In the genomic region with DNA sequence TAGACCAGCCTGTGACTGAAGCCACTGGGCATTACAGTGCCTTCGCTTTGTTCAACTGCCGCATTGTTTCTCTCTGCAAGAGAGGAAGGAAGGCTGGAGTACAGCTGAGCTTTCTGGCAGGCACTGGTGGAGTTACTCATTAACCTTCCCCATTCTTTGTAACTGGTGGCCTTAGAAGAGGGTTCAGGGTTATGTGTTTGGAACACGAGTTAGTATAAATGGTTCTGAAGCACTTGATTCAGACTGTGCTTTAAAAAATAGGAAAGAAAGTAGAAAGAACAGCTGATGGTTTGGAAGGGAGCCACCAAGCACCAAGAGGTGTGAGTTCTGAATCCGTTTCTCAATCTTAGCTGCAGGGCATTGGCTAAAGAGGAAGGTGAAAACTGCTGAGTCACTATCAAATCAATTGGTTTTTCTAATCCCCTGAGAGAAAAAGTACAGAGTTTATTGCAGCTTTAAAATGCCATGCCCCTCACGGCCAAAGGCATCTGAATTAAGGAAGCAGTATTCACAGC, we compare ENCODE assay signal across 8 cellular contexts. TPM values are rescaled to one million over a fixed set of nuclear protein-coding genes. Genes with fewer than 3 reads are reported as not detected.
DNase-seq lines count a peak whose midpoint lies in the region; ATAC-seq, FAIRE-seq and TF ChIP-seq lines count a peak whose summit lies in the region.

No MANE protein-coding gene starts in this region.

- CTCF ChIA-PET in GM12878 (lab: Yijun Ruan, JAX): interaction anchor here (0.6 to 1.7 kb wide), 12 partner anchors 10 to 532 kb away, joined by 3 to 16 read pairs (median 3); no protein-coding TSS in a partner anchor

- intact Hi-C loops in GM12878 (cut with micrococcal nuclease; ENCODE audit: unreplicated experiment): no loop called here

- H3K4me3 ChIP-seq in GM08714 (ENCODE audit: low read length): peak overlapping the region; percentile 59; the same call in 1 of the 2 replicates
- no peak overlapping the region for H3K4me3 ChIP-seq in HFF-Myc (replicated peaks; ENCODE audit: low read depth, low read length)
- H3K4me3 ChIP-seq in MM.1S (ENCODE audit: low read length): no peak overlapping the region
- no peak overlapping the region for H3K4me3 ChIP-seq in GM12878
- H3K4me3 ChIP-seq in iPS-18a (ENCODE audit: low read length): peak overlapping the region; percentile 11
- H3K4me3 ChIP-seq in small intestine (ENCODE audit: low read depth in 1 of 2, low read length in 2 of 2): peak overlapping the region in 1 of 2 donors; percentile 21

- POLR2A ChIA-PET in GM12878 (lab: Charles Lee): interaction anchor here (0.8 to 1.7 kb wide), 5 partner anchors 10 to 82 kb away, joined by 3 to 10 read pairs (median 5); partner anchors contain the start of gene NDUFB4

- 44% methylated on average over 5 of the region's 5 CpGs for WGBS in GM12878 (ENCODE audit: insufficient coverage, insufficient replicate concordance, low lambda C conversion rate, missing lambda C conversion rate)
- WGBS in small intestine, 3 donors: 4 to 18% (median 9%) methylated on average over 5 of the region's 5 CpGs

- H2AFZ ChIP-seq in MM.1S (ENCODE audit: low read length) (0 out of 2 replicates have a peak overlapping the region, but pooled peaks have one; percentile 4), GM12878 (ENCODE audit: control insufficient read depth, low read depth, low read length) (peak overlapping the region; percentile 47)

- TF ChIP-seq EP300 in GM12878 (IDR thresholded peaks at IDR 0.05; ENCODE audit: borderline replicate concordance in 1 of 2, control insufficient read depth in 1 of 2, low read depth in 2 of 2, low read length in 2 of 2): no peak

- peak; percentile 92 for ATAC-seq in GM12878

- no peak for FAIRE-seq in GM12878 (lab: Jason Lieb, UNC)
- FAIRE-seq in small intestine (lab: Jason Lieb, UNC): no peak

- H3K27me3 ChIP-seq in MM.1S (replicated peaks; ENCODE audit: insufficient read depth, low read length) (no peaks in the 10 kb centered on the region), GM12878 (replicated peaks in 1 of 2; ENCODE audit: control insufficient read depth in 2 of 2, insufficient read depth in 2 of 2, low read length in 1 of 2) (no peaks in the 10 kb centered on the region), iPS-18a (ENCODE audit: control insufficient read depth, insufficient read depth, low read length) (no peaks in the 10 kb centered on the region), small intestine (ENCODE audit: control insufficient read depth in 2 of 2, insufficient read depth in 2 of 2, low read length in 2 of 2) (no peaks in the 10 kb centered on the region)

- H3K4me2 ChIP-seq in MM.1S (ENCODE audit: low read depth, low read length): peak overlapping the region; percentile 24
- H3K4me2 ChIP-seq in GM12878 (ENCODE audit: control insufficient read depth, insufficient read depth): peak overlapping the region; percentile 61

- H3K9ac ChIP-seq in MM.1S (ENCODE audit: low read length) (no peak overlapping the region), GM12878 (ENCODE audit: control insufficient read depth, insufficient read depth, low read length) (peak overlapping the region; percentile 38; the same call in 1 of the 2 replicates), iPS-18a (ENCODE audit: low read length) (peak overlapping the region; percentile 64)

- H3K4me1 ChIP-seq in MM.1S (ENCODE audit: low read length): peaks cover 7% of the 10 kb centered on the region; the same call in 1 of the 2 replicates
- H3K4me1 ChIP-seq in GM12878 (ENCODE audit: control insufficient read depth, insufficient read depth, low read length): peaks cover 12% of the 10 kb centered on the region; the same call in 1 of the 2 replicates
- peaks cover 61% of the 10 kb centered on the region for H3K4me1 ChIP-seq in iPS-18a (ENCODE audit: control insufficient read depth, low read depth, low read length)
- H3K4me1 ChIP-seq in small intestine (ENCODE audit: control insufficient read depth in 2 of 2, insufficient read depth in 1 of 2, low read depth in 1 of 2, low read length in 1 of 2): peaks cover 2 to 5% of the 10 kb centered on the region in 2 donors

- no peaks in the 10 kb centered on the region for H3K9me3 ChIP-seq in MM.1S (replicated peaks; ENCODE audit: insufficient read depth, low read length)
- peaks cover 2% of the 10 kb centered on the region; the same call in 1 of the 3 replicates for H3K9me3 ChIP-seq in GM12878 (replicated peaks; ENCODE audit: control insufficient read depth, insufficient read depth, low read length)
- no peaks in the 10 kb centered on the region for H3K9me3 ChIP-seq in iPS-18a (ENCODE audit: control insufficient read depth, low read depth, low read length)
- H3K9me3 ChIP-seq in small intestine (ENCODE audit: control insufficient read depth, low read depth): no peaks in the 10 kb centered on the region

- no peaks in the 10 kb centered on the region for H3F3A ChIP-seq in MM.1S (ENCODE audit: insufficient read depth, low read length)

- no TSS peak for BruUV-seq in GM12878 (replicated peaks; lab: Mats Ljungman, UMichigan)

- RAD21 ChIA-PET in GM12878 (lab: Charles Lee; ENCODE audit: unreplicated experiment): interaction anchor here (0.7 to 1.8 kb wide), 10 partner anchors 9 to 117 kb away, joined by 3 to 18 read pairs (median 5); partner anchors contain the start of genes GTF2E1, NDUFB4 and RABL3

- no peak for TF ChIP-seq CTCF in HFF-Myc (IDR thresholded peaks at IDR 0.05; ENCODE audit: low read depth, low read length, missing control alignments)
- no peak for TF ChIP-seq CTCF in MM.1S (IDR thresholded peaks at IDR 0.05; ENCODE audit: low read length)
- TF ChIP-seq CTCF in GM12878 (IDR thresholded peaks at IDR 0.05 in 2 of 3, conservative IDR thresholded peaks at IDR 0.05 in 1 of 3; ENCODE audit: control insufficient read depth in 2 of 3, extremely low read depth in 1 of 3, insufficient read depth in 1 of 3, low read depth in 3 of 3, low read length in 3 of 3): no peak

- no peak for TF ChIP-seq RAD21 in GM12878 (IDR thresholded peaks at IDR 0.05; ENCODE audit: insufficient read depth, low read depth, low read length)

- TF ChIP-seq POLR2A in GM12878 (IDR thresholded peaks at IDR 0.05; ENCODE audit: low read depth, low read length): no peak

- H3K9me2 ChIP-seq in MM.1S (replicated peaks; ENCODE audit: insufficient read depth, low read length): no peaks in the 10 kb centered on the region

- H4K20me1 ChIP-seq in MM.1S (ENCODE audit: insufficient read depth, low read length) (no peaks in the 10 kb centered on the region), GM12878 (ENCODE audit: control insufficient read depth, insufficient read depth) (no peaks in the 10 kb centered on the region)

- H3K79me2 ChIP-seq in MM.1S (ENCODE audit: low read length): no peaks in the 10 kb centered on the region
- H3K79me2 ChIP-seq in GM12878 (ENCODE audit: control insufficient read depth, insufficient read depth, low read length): no peaks in the 10 kb centered on the region

- DNase-seq in HFF-Myc (ENCODE audit: extremely low read depth, low read depth): peak; percentile 16
- no peak for DNase-seq in MM.1S
- peak; percentile 35 for DNase-seq in GM12878 (ENCODE audit: low read depth, low spot score)
- DNase-seq in small intestine: peak; percentile 90
- no peak for DNase-seq in NCI-H2029 (lab: John Stamatoyannopoulos, UW)
- DNase-seq in stimulated activated naive CD4-positive, alpha-beta T cell (lab: John Stamatoyannopoulos, UW): no peak

- SMC1A ChIA-PET in GM12878 (lab: Charles Lee; ENCODE audit: uncharacterized antibody, unreplicated experiment): interaction anchor here (0.8 to 1.9 kb wide), 22 partner anchors 10 to 117 kb away, joined by 3 to 23 read pairs (median 4); partner anchors contain the start of genes GTF2E1, NDUFB4 and RABL3

- H3K27ac ChIP-seq in MM.1S (ENCODE audit: low read length): no peak overlapping the region
- H3K27ac ChIP-seq in GM12878 (ENCODE audit: control insufficient read depth, insufficient read depth): peak overlapping the region; percentile 45
- peak overlapping the region; percentile 96 for H3K27ac ChIP-seq in iPS-18a (ENCODE audit: low read length)
- peak overlapping the region; percentile 8 to 50 for H3K27ac ChIP-seq in small intestine (ENCODE audit: low read depth in 1 of 2, low read length in 1 of 2)

- H3K36me3 ChIP-seq in MM.1S (replicated peaks; ENCODE audit: insufficient read depth, low read length): no peaks in the 10 kb centered on the region
- no peaks in the 10 kb centered on the region for H3K36me3 ChIP-seq in GM12878 (ENCODE audit: control insufficient read depth in 2 of 2, insufficient read depth in 2 of 2, low read length in 1 of 2)
- H3K36me3 ChIP-seq in iPS-18a (ENCODE audit: control insufficient read depth, low read depth, low read length): no peaks in the 10 kb centered on the region
- no peaks in the 10 kb centered on the region for H3K36me3 ChIP-seq in small intestine (ENCODE audit: control insufficient read depth in 2 of 2, insufficient read depth in 2 of 2, low read length in 2 of 2)

- in situ Hi-C loops in GM12878 (cut with MboI): no loop called here

TF ChIP-seq in GM12878, 131 proteins besides CTCF, POLR2A, EP300 and RAD21 (continues in another document):
- peak; percentile 59; the same call in 1 of the 2 replicates for TF ChIP-seq NBN (IDR thresholded peaks at IDR 0.05)
- TF ChIP-seq SREBF2 (IDR thresholded peaks at IDR 0.05; ENCODE audit: low read length): no peak
- TF ChIP-seq YY1 (IDR thresholded peaks at IDR 0.05; ENCODE audit: low read depth, low read length): no peak
- no peak for TF ChIP-seq FOXM1 (IDR thresholded peaks at IDR 0.05; ENCODE audit: low read depth, low read length)
- peak; percentile 32; the same call in 1 of the 2 replicates for TF ChIP-seq ATF7 (IDR thresholded peaks at IDR 0.05; ENCODE audit: low read depth)
- TF ChIP-seq CBX3 (IDR thresholded peaks at IDR 0.05; ENCODE audit: borderline replicate concordance, low read depth): no peak
- TF ChIP-seq NFIC (IDR thresholded peaks at IDR 0.05; ENCODE audit: low read depth, low read length): no peak

RNA-seq across cellular contexts. Expression of gene HGD, which starts 3.7 kb away (rescaled TPM):
- 2.1 and 2.4 TPM in 2 replicates for total RNA-seq in GM12878 (2013; cell fraction: nucleolus; rRNA removed)
- total RNA-seq in GM12878 (2014; rRNA removed) (0.22 TPM in 1 of 2 replicates, not detected in the other), GM12878 (2014; rRNA removed; fragmentation: Illumina TruSeq; extraction: Trizol) (not detected in 2 replicates), GM12878 (2021) (0.51 and 0.72 TPM in 2 replicates)
- 0.80 TPM for polyA plus RNA-seq in GM12878 (2011; ENCODE audit: low read depth)
- polyA plus RNA-seq in GM12878 (2011; rRNA removed) (0.18 and 0.27 TPM in 2 replicates), GM12878 (2014; fragmentation: Illumina TruSeq; extraction: Trizol) (0.28 TPM in 1 of 2 replicates, not detected in the other), GM12878 (2014; fragmentation: Nextera tagmentation; extraction: Ambion mirVana) (not detected), GM12878 (2014; rRNA removed) (0.25 and 0.81 TPM in 2 replicates), GM12878 (2016; fragmentation: Nextera tagmentation; extraction: Ambion mirVana) (not detected), small intestine (10 to 100 TPM; 14.4 to 71.8 (median 46.2) TPM)
- polyA plus RNA-seq in GM12878 (2011; cell fraction: cytosol; rRNA removed): 0.16 and 0.28 TPM in 2 replicates
- 2.0 TPM in 2 replicates for polyA plus RNA-seq in GM12878 (2011; cell fraction: nucleus; rRNA removed)
- polyA plus RNA-seq in GM12878 (2012): not detected in 2 replicates
- 0.21 and 2.0 TPM in 2 replicates for polyA minus RNA-seq in GM12878 (2011; rRNA and poly(A)+ RNA removed)
- polyA minus RNA-seq in GM12878 (2011; cell fraction: cytosol; rRNA and poly(A)+ RNA removed): not detected in 2 replicates
- polyA minus RNA-seq in GM12878 (2011; cell fraction: nucleus; rRNA and poly(A)+ RNA removed): 1.7 and 1.8 TPM in 2 replicates

Comparison
In these comparisons a context has a peak if more than half of its experiments do, and no peak if none do; other contexts are left out.
1. H3K4me3 ChIP-seq: peak in GM08714 (single experiment) and iPS-18a (single experiment); none in HFF-Myc (single experiment), MM.1S (single experiment) and GM12878 (single experiment).
2. DNase-seq: peak in HFF-Myc (single experiment), GM12878 (single experiment) and small intestine (single experiment); none in MM.1S (single experiment), NCI-H2029 (single experiment) and stimulated activated naive CD4-positive, alpha-beta T cell (0 of 6).
3. RNA of gene HGD, which starts 3.7 kb away (polyA plus RNA-seq): 14.4 to 71.8 TPM in small intestine; 0.16 to 2.0 TPM in GM12878; every median in the first group is over 4 times any median in the second.